18 cellular contexts compared by ENCODE assay signal in the genomic region with DNA sequence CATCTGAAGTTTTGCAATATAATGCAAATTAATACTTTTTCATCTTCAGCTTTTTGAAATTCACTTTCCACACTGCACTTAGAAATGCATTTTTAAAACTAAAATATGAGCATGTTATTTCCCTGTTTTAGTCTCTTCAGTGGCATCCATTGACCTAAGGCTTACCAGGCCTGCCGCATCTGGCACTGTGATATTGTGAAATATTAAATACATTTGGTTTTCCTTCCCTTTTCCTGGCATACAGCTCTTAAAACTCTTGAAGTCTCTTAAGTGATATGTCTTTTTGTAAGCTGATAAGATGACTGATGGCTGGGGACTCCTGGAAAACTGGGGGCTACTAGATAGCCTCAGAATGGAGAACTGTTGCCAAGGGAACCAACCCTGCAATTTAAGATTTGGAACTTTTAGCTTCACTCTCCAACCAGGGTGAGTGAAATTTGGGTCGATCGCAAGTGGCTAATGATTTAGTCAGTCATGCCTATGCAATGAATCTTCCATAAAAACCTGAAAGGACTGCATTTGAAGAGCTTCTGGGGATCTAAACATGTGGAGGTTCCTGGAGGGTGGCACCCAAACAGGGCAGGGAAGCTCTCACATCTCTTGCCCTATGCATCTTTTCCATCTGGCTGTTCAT.
DNase-seq lines count a peak whose midpoint lies in the region; ATAC-seq, FAIRE-seq and TF ChIP-seq lines count a peak whose summit lies in the region.
"Had no signal": no experiment of that assay in that cellular context is flagged by ENCODE, and none has a peak within 500 bp of the region (broad histone marks: within the 10 kb centered on the region; RNA-seq: fewer than 3 reads in every experiment).

No MANE protein-coding gene starts in this region.

- H3K4me3 ChIP-seq in astrocyte of the spinal cord (ENCODE audit: low read depth, low read length) (no peak overlapping the region), left lung (no peak overlapping the region), small intestine (ENCODE audit: low read depth in 1 of 2, low read length in 2 of 2) (no peak overlapping the region)
- H3K4me3 ChIP-seq: colonic mucosa, lower lobe of right lung, vagina had no signal

- intact Hi-C loops in left lung (cut with DNase I) (no loop called here), posterior vena cava (cut with DNase I) (no loop called here)

- H3K27me3 ChIP-seq in left lung = no peaks in the 10 kb centered on the region
- no peaks in the 10 kb centered on the region for H3K27me3 ChIP-seq in small intestine (ENCODE audit: control insufficient read depth in 2 of 2, insufficient read depth in 2 of 2, low read length in 2 of 2)
- H3K27me3 ChIP-seq: colonic mucosa, vagina had no signal

- peaks cover 73% of the 10 kb centered on the region for H3K4me1 Mint-ChIP-seq in HFFc6 (ENCODE audit: low read depth)
- H3K4me1 Mint-ChIP-seq: CD4-positive, alpha-beta memory T cell; nephron had no signal

- H3K4me1 ChIP-seq in left lung = no peaks in the 10 kb centered on the region
- H3K4me1 ChIP-seq in small intestine (ENCODE audit: control insufficient read depth in 2 of 2, insufficient read depth in 1 of 2, low read depth in 1 of 2, low read length in 1 of 2) = no peaks in the 10 kb centered on the region
- H3K4me1 ChIP-seq: colonic mucosa had no signal

- in situ Hi-C loops in astrocyte of the spinal cord (cut with HindIII; ENCODE audit: low sequenced_read_pairs) = no loop called here

- H3K27ac ChIP-seq in left lung (no peak overlapping the region), small intestine (ENCODE audit: low read depth in 1 of 2, low read length in 1 of 2) (no peak overlapping the region)
- H3K27ac ChIP-seq: colonic mucosa, lower lobe of right lung, vagina had no signal

- FAIRE-seq in small intestine (lab: Jason Lieb, UNC) = no peak
- FAIRE-seq: G401.6 had no signal

- peaks cover 8% of the 10 kb centered on the region; the same call in 1 of the 2 replicates for H3K9me3 Mint-ChIP-seq in HFFc6

- DNase-seq in HFFc6 (peak; percentile 44), NOMO-1 treated with dmso at 0.1 percent for 144 hours (lab: John Stamatoyannopoulos, UW; ENCODE audit: unreplicated experiment) (peak; percentile 30), astrocyte of the spinal cord (ENCODE audit: low read depth, low spot score) (peak; percentile 27), left lung (no peak), NCI-H2171 treated with DMSO at 0.1 percent for 48 hours (lab: John Stamatoyannopoulos, UW) (no peak), posterior vena cava (ENCODE audit: low spot score) (no peak), small intestine (no peak)
- DNase-seq: activated CD4-positive, alpha-beta T cell treated with anti-CD3 and anti-CD28 coated beads for 48 hours; activated T-cell treated with anti-CD3 and anti-CD28 coated beads, Interleukin-2, amount 50 U/mL, for 24 hours; CD4-positive, alpha-beta memory T cell; colonic mucosa; lower lobe of right lung; stimulated activated naive CD8-positive, alpha-beta T cell treated with anti-CD3 and anti-CD28 coated beads, Interleukin-15, Interleukin-2, amounts not matched to agents 100 U/mL and 50 U/mL, for 24 hours had no signal

- no peaks in the 10 kb centered on the region for H3K27me3 Mint-ChIP-seq in HFFc6 (ENCODE audit: insufficient read depth)
- H3K27me3 Mint-ChIP-seq: activated T-cell treated with anti-CD3 and anti-CD28 coated beads, Interleukin-2, amount 50 U/mL, for 24 hours had no signal

- H3K36me3 Mint-ChIP-seq in HFFc6 (ENCODE audit: low read depth) = peaks cover 12% of the 10 kb centered on the region

- WGBS in small intestine, 3 donors = 90 to 94% (median 92%) methylated on average over 3 of the region's 3 CpGs

- no peaks in the 10 kb centered on the region for H3K36me3 ChIP-seq in left lung
- no peaks in the 10 kb centered on the region for H3K36me3 ChIP-seq in small intestine (ENCODE audit: control insufficient read depth in 2 of 2, insufficient read depth in 2 of 2, low read length in 2 of 2)
- H3K36me3 ChIP-seq: colonic mucosa, lower lobe of right lung, vagina had no signal

- TF ChIP-seq CTCF in HFFc6 (IDR thresholded peaks at IDR 0.05) (no peak), astrocyte of the spinal cord (IDR thresholded peaks at IDR 0.05; ENCODE audit: low read depth, low read length) (no peak), left lung (IDR thresholded peaks at IDR 0.05) (no peak)

- peaks cover 0 to 3% of the 10 kb centered on the region in 2 donors for H3K9me3 ChIP-seq in left lung
- no peaks in the 10 kb centered on the region for H3K9me3 ChIP-seq in small intestine (ENCODE audit: control insufficient read depth, low read depth)
- H3K9me3 ChIP-seq: colonic mucosa, lower lobe of right lung, vagina had no signal

- ATAC-seq in left lung (peak; percentile 52), HG03095 (IDR thresholded peaks at IDR 0.05; ENCODE audit: unreplicated experiment) (no peak)
- ATAC-seq: stimulated activated naive CD8-positive, alpha-beta T cell treated with anti-CD3 and anti-CD28 coated beads, Interleukin-15, Interleukin-2, amounts not matched to agents 100 U/mL and 50 U/mL, for 24 hours had no signal

- peak overlapping the region; percentile 89 for H3K27ac Mint-ChIP-seq in HFFc6
- H3K27ac Mint-ChIP-seq: activated T-cell treated with anti-CD3 and anti-CD28 coated beads, Interleukin-2, amount 50 U/mL, for 24 hours; nephron; T-helper 1 cell treated with Interleukin-12 subunit alpha and Interleukin-12 subunit beta and Interleukin-4 antibody, amounts not matched to agents 30 μg/mL and 1 μg/mL, for 36 hours had no signal

- peak overlapping the region; percentile 54 for H3K4me3 Mint-ChIP-seq in HFFc6
- H3K4me3 Mint-ChIP-seq: activated T-cell treated with anti-CD3 and anti-CD28 coated beads, Interleukin-2, amount 50 U/mL, for 24 hours; CD4-positive, alpha-beta memory T cell; nephron; T-helper 1 cell treated with Interleukin-12 subunit alpha and Interleukin-12 subunit beta and Interleukin-4 antibody, amounts not matched to agents 30 μg/mL and 1 μg/mL, for 36 hours had no signal

Comparison
In these comparisons a context has a peak if more than half of its experiments do, and no peak if none do; other contexts are left out.
1. DNase-seq: peak in HFFc6 (single experiment), NOMO-1 treated with dmso at 0.1 percent for 144 hours (single experiment) and astrocyte of the spinal cord (single experiment); none in left lung (0 of 2), NCI-H2171 treated with DMSO at 0.1 percent for 48 hours (single experiment), posterior vena cava (single experiment) and small intestine (single experiment).